9 cellular contexts compared by ENCODE assay signal in genomic region chr6:106069478-106069877, GRCh38. TPM values are rescaled to one million over a fixed set of nuclear protein-coding genes. Genes with fewer than 3 reads are reported as not detected.
A peak's percentile ranks its signal among the peaks of the same experiment; 100 is the strongest.
DNase-seq lines count a peak whose midpoint lies in the region; ATAC-seq, FAIRE-seq and TF ChIP-seq lines count a peak whose summit lies in the region.
"Had no signal": no experiment of that assay in that cellular context is flagged by ENCODE, and none has a peak within 500 bp of the region (broad histone marks: within the 10 kb centered on the region; RNA-seq: fewer than 3 reads in every experiment).

No MANE protein-coding gene starts in this region.

- no peaks in the 10 kb centered on the region for H3K79me2 ChIP-seq in astrocyte (ENCODE audit: insufficient read depth, low read length)

- no peaks in the 10 kb centered on the region for H3K36me3 ChIP-seq in astrocyte (ENCODE audit: insufficient read depth, low read length)
- H3K36me3 ChIP-seq in lower lobe of right lung = no peaks in the 10 kb centered on the region

- H3K9me3 Mint-ChIP-seq in astrocyte (ENCODE audit: unreplicated experiment) = no peaks in the 10 kb centered on the region

- no peak overlapping the region for H2AFZ ChIP-seq in astrocyte (ENCODE audit: low read depth, low read length)

- H3K27me3 ChIP-seq in astrocyte (ENCODE audit: insufficient read depth, low read length) = peaks cover 3% of the 10 kb centered on the region
- no peaks in the 10 kb centered on the region for H3K27me3 ChIP-seq in lower lobe of right lung (ENCODE audit: low read depth)

- H3K27ac ChIP-seq in astrocyte (ENCODE audit: low read depth, low read length) (no peak overlapping the region), lower lobe of right lung (no peak overlapping the region)

- no peaks in the 10 kb centered on the region for H3K36me3 Mint-ChIP-seq in astrocyte (ENCODE audit: low read depth, unreplicated experiment)

- H3K9ac ChIP-seq in astrocyte (ENCODE audit: low read length) = no peak overlapping the region

- FAIRE-seq in astrocyte (lab: Jason Lieb, UNC) = no peak

- DNase-seq in DMS 273 treated with DMSO at 0.1 percent for 48 hours (lab: John Stamatoyannopoulos, UW) (peak; percentile 78), NCI-H2029 (lab: John Stamatoyannopoulos, UW) (peak; percentile 98), astrocyte (ENCODE audit: low read depth) (peak; percentile 84), lower lobe of right lung (no peak), NCI-H146 treated with DMSO at 0.1 percent for 48 hours (lab: John Stamatoyannopoulos, UW; ENCODE audit: unreplicated experiment) (no peak), posterior cingulate gyrus (no peak), HUDEP-2 (lab: John Stamatoyannopoulos, UW; ENCODE audit: unreplicated experiment in 76 of 76) (no peak)
- DNase-seq: stimulated activated CD4-positive, alpha-beta T cell treated with anti-CD3 and anti-CD28 coated beads, Interleukin-4, amount 100 ng/mL, for 1 hour had no signal

- H3K4me2 ChIP-seq in astrocyte (ENCODE audit: low read length) = peak overlapping the region; percentile 33

- no peak for TF ChIP-seq CTCF in astrocyte (IDR thresholded peaks at IDR 0.05; ENCODE audit: insufficient read depth, low read depth, low read length)
- TF ChIP-seq CTCF in lower lobe of right lung (IDR thresholded peaks at IDR 0.05) = no peak

- H3K4me1 Mint-ChIP-seq in astrocyte (ENCODE audit: low read depth, unreplicated experiment) = peaks cover 9% of the 10 kb centered on the region

- H3K27me3 Mint-ChIP-seq in astrocyte (ENCODE audit: low read depth, unreplicated experiment) = no peaks in the 10 kb centered on the region

- intact Hi-C loops in lower lobe of right lung (cut with DNase I) (no loop called here), posterior cingulate gyrus (cut with DNase I) (no loop called here)

- no peak overlapping the region for H3K27ac Mint-ChIP-seq in astrocyte (ENCODE audit: unreplicated experiment)

- H3K4me3 Mint-ChIP-seq in astrocyte (ENCODE audit: unreplicated experiment) = no peak overlapping the region

- H3K4me1 ChIP-seq in astrocyte (ENCODE audit: insufficient read depth, low read length) = peaks cover 9% of the 10 kb centered on the region
- no peaks in the 10 kb centered on the region for H3K4me1 ChIP-seq in lower lobe of right lung

- H3K4me3 ChIP-seq in astrocyte (ENCODE audit: insufficient read depth, low read depth, low read length) = no peak overlapping the region
- H3K4me3 ChIP-seq in lower lobe of right lung = no peak overlapping the region

- H3K9me3 ChIP-seq in astrocyte (ENCODE audit: insufficient read depth, low read depth, low read length) (no peaks in the 10 kb centered on the region), lower lobe of right lung (no peaks in the 10 kb centered on the region)

- ATAC-seq in lower lobe of right lung (peak; percentile 23 to 52), GM21825 (IDR thresholded peaks at IDR 0.05; ENCODE audit: unreplicated experiment) (no peak)

- H4K20me1 ChIP-seq in astrocyte (ENCODE audit: insufficient read depth, low read length) = no peaks in the 10 kb centered on the region

RNA-seq across cellular contexts. Expression of gene PRDM1, which starts 16.7 kb away (rescaled TPM):
- total RNA-seq in astrocyte (10.5 and 11.4 TPM in 2 replicates), lower lobe of right lung (13.9 TPM)

Comparison
In these comparisons a context has a peak if more than half of its experiments do, and no peak if none do; other contexts are left out.
1. DNase-seq: peak in DMS 273 treated with DMSO at 0.1 percent for 48 hours (single experiment), NCI-H2029 (single experiment) and astrocyte (single experiment); none in lower lobe of right lung (single experiment), NCI-H146 treated with DMSO at 0.1 percent for 48 hours (single experiment), posterior cingulate gyrus (0 of 10) and HUDEP-2 (0 of 76).